In the genomic region with DNA sequence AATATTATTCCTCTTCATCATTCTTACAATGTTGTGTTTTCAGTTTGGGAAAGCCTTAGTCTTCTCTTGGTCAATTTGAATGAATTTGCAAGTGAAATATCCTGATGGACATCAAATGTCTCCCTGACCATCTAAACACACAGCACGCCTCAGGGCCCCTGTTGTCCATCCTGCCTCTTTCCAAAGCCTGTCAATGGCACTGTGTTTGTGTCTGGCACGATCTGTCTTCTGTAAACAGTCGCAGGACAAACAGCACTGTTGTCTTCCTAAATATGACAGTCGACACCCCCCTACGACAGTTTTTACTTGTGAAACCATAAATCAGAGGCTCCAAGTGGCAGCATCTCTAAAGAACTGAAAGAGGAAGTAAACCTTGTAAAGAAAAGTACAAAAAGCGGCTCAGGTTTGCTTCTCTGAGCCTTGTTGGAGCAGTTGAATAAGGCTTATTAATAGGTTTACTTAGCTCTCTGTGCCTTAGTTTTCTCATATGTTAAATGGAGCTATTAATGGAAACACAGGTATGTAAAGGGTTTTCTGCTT, we compare ENCODE assay signal across 15 cellular contexts.
DNase-seq lines count a peak whose midpoint lies in the region; ATAC-seq, FAIRE-seq and TF ChIP-seq lines count a peak whose summit lies in the region.
"Had no signal": no experiment of that assay in that cellular context is flagged by ENCODE, and none has a peak within 500 bp of the region (broad histone marks: within the 10 kb centered on the region; RNA-seq: fewer than 3 reads in every experiment).

No MANE protein-coding gene starts in this region.

- WGBS in pancreas, 2 donors = 48 to 56% methylated on average over 6 of the region's 6 CpGs
- WGBS in thyroid gland, 2 donors = 71 to 72% methylated on average over 6 of the region's 6 CpGs

- H3K9me3 ChIP-seq in pancreas (no peaks in the 10 kb centered on the region), thyroid gland (no peaks in the 10 kb centered on the region)

- no peak for TF ChIP-seq CTCF in pancreas (IDR thresholded peaks at IDR 0.05)
- no peak for TF ChIP-seq CTCF in thyroid gland (IDR thresholded peaks at IDR 0.05)

- no peak for FAIRE-seq in pancreas (lab: Jason Lieb, UNC)
- FAIRE-seq: keratinocyte had no signal

- H3K27ac ChIP-seq in pancreas (no peak overlapping the region), thyroid gland (no peak overlapping the region)
- H3K27ac ChIP-seq: coronary artery had no signal

- H3K4me3 ChIP-seq in pancreas = no peak overlapping the region
- H3K4me3 ChIP-seq in thyroid gland (replicated peaks in 1 of 3) = no peak overlapping the region
- H3K4me3 ChIP-seq: coronary artery had no signal

- ATAC-seq in GM19025 (IDR thresholded peaks at IDR 0.05; ENCODE audit: low read depth, unreplicated experiment) (peak; percentile 59), HG02798 (IDR thresholded peaks at IDR 0.05; ENCODE audit: poor library complexity, unreplicated experiment) (peak; percentile 89), pancreas (no peak)
- no peak for ATAC-seq in activated CD4-positive, CD25-positive, alpha-beta regulatory T cell treated with anti-CD3 and anti-CD28 coated beads, Interleukin-2, amount 50 U/mL, for 24 hours
- no peak for ATAC-seq in stimulated activated naive CD8-positive, alpha-beta T cell treated with anti-CD3 and anti-CD28 coated beads, Interleukin-15, Interleukin-2, amounts not matched to agents 100 U/mL and 50 U/mL, for 24 hours

- DNase-seq in Ammon's horn (ENCODE audit: low spot score) (peak; percentile 72), NCI-H774 (lab: John Stamatoyannopoulos, UW) (peak; percentile 6), pancreas (no peak), thyroid gland (no peak)
- DNase-seq in stimulated activated naive CD8-positive, alpha-beta T cell treated with anti-CD3 and anti-CD28 coated beads, Interleukin-15, Interleukin-2, amounts not matched to agents 100 U/mL and 50 U/mL, for 24 hours = no peak
- DNase-seq: ACHN; activated naive CD8-positive, alpha-beta T cell treated with anti-CD3 and anti-CD28 coated beads, Interleukin-2, amount 10 ng/mL, durations not matched to agents 7 days and 5 days; EL; nephron progenitor cell; stimulated activated CD4-positive, alpha-beta T cell treated with anti-CD3 and anti-CD28 coated beads, Interleukin-12 subunit alpha, Interleukin-12 subunit beta, amount 100 ng/mL, for 4 hours had no signal

- intact Hi-C loops in pancreas (cut with DNase I) = loop anchor here in 2 of 3 donors (10.0 kb wide), 1 partner anchor 109 kb away; no protein-coding TSS in a partner anchor
- intact Hi-C loops in thyroid gland (cut with DNase I) = no loop called here

- H3K36me3 ChIP-seq in pancreas (no peaks in the 10 kb centered on the region), thyroid gland (no peaks in the 10 kb centered on the region)

- H3K27me3 ChIP-seq in pancreas (peaks cover 0 to 3% (median 0%) of the 10 kb centered on the region in 4 donors), thyroid gland (no peaks in the 10 kb centered on the region)

- H3K4me1 ChIP-seq in pancreas (no peaks in the 10 kb centered on the region), thyroid gland (no peaks in the 10 kb centered on the region)

- TF ChIP-seq POLR2A in thyroid gland (IDR thresholded peaks at IDR 0.05) = no peak

Comparison
In these comparisons a context has a peak if more than half of its experiments do, and no peak if none do; other contexts are left out.
1. DNase-seq: peak in Ammon's horn (single experiment) and NCI-H774 (single experiment); none in stimulated activated naive CD8-positive, alpha-beta T cell treated with anti-CD3 and anti-CD28 coated beads, Interleukin-15, Interleukin-2, amounts not matched to agents 100 U/mL and 50 U/mL, for 24 hours (single experiment), pancreas (0 of 6) and thyroid gland (0 of 2).
2. ATAC-seq: peak in GM19025 (single experiment) and HG02798 (single experiment); none in activated CD4-positive, CD25-positive, alpha-beta regulatory T cell treated with anti-CD3 and anti-CD28 coated beads, Interleukin-2, amount 50 U/mL, for 24 hours (0 of 2), stimulated activated naive CD8-positive, alpha-beta T cell treated with anti-CD3 and anti-CD28 coated beads, Interleukin-15, Interleukin-2, amounts not matched to agents 100 U/mL and 50 U/mL, for 24 hours (single experiment) and pancreas (0 of 4).